In genomic region chr14:59146484-59146883, GRCh38 we compare ENCODE assay signal across 9 cellular contexts.
"Had no signal": no experiment of that assay in that cellular context is flagged by ENCODE, and none has a peak within 500 bp of the region (broad histone marks: within the 10 kb centered on the region; RNA-seq: fewer than 3 reads in every experiment).

No MANE protein-coding gene starts in this region.

- H3K27ac Mint-ChIP-seq: HFFc6, IgD-negative memory B cell had no signal

- H2AFZ ChIP-seq: GM23248 had no signal

- H3K4me3 ChIP-seq: GM23248, HAP-1 had no signal

- H3K27ac ChIP-seq: GM23248, HL-60 had no signal

- H3K9ac ChIP-seq: GM23248 had no signal

- H3K36me3 ChIP-seq: HAP-1 had no signal

- H3K27me3 Mint-ChIP-seq: IgD-negative memory B cell had no signal

- H3K9me3 Mint-ChIP-seq: HFFc6, IgD-negative memory B cell had no signal

- DNase-seq: GM23248, GOT3, H7, HFFc6, KG1 had no signal

- H3K9me3 ChIP-seq: HAP-1 had no signal

- ATAC-seq: HepG2 had no signal

- H3K4me3 Mint-ChIP-seq: HFFc6, IgD-negative memory B cell had no signal
